Comparison of ENCODE assay signal across 8 cellular contexts in the genomic region with DNA sequence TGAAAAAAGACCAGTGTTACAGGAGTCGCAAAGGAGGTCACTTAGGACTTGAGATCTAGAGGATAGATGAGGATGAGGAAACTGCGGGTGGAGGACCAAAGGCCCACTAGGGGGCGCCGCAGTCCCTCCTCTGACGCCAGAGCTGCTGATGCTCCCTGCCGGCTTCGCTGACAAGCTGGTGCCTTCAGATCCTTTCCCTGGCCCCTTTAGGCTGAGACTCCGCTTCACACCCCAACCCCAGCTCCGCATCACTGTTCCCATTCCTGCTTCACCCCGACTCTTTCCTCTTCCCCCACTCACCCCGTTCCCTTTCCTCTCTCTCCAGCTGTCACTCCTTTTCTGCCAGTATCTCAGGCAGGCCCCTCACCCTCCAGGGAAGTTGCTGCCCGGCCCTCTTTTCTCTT. TPM values are rescaled to one million over a fixed set of nuclear protein-coding genes. Genes with fewer than 3 reads are reported as not detected.
DNase-seq lines count a peak whose midpoint lies in the region; ATAC-seq, FAIRE-seq and TF ChIP-seq lines count a peak whose summit lies in the region.

No MANE protein-coding gene starts in this region.

- H3K4me1 ChIP-seq in breast epithelium (peaks cover 0 to 2% of the 10 kb centered on the region in 2 donors), kidney (ENCODE audit: control insufficient read depth in 1 of 2, insufficient read depth in 1 of 2, low read depth in 1 of 2, low read length in 2 of 2) (peaks cover 0 to 6% of the 10 kb centered on the region in 2 donors)

- H3K9me3 ChIP-seq in breast epithelium (no peaks in the 10 kb centered on the region), kidney (ENCODE audit: control insufficient read depth in 1 of 2, low read length in 2 of 2) (no peaks in the 10 kb centered on the region)

- ATAC-seq in activated CD4-positive, CD25-positive, alpha-beta regulatory T cell treated with anti-CD3 and anti-CD28 coated beads, Interleukin-2, amount 50 U/mL, for 24 hours = peak; percentile 58 to 71
- no peak for ATAC-seq in HG03439 (IDR thresholded peaks at IDR 0.05; ENCODE audit: unreplicated experiment)

- DNase-seq in AG09309 (ENCODE audit: low read depth) (no peak), H7 (peak; percentile 97), NCI-H345 treated with DMSO at 0.1 percent for 48 hours (lab: John Stamatoyannopoulos, UW; ENCODE audit: unreplicated experiment) (peak; percentile 23), breast epithelium (ENCODE audit: low spot score in 2 of 2) (peak; percentile 49 to 74), kidney (peak; percentile 82)
- peak; percentile 50 to 68 (median 66) for DNase-seq in stimulated activated CD4-positive, alpha-beta T cell treated with anti-CD3 and anti-CD28 coated beads, Interleukin-1b, Interleukin-23, amount 100 ng/mL, for 24 hours (ENCODE audit: low read depth in 4 of 4, low spot score in 1 of 4)

- intact Hi-C loops in breast epithelium (cut with DNase I; ENCODE audit: low total_unique reads) (no loop called here), kidney (cut with DNase I) (no loop called here)

- TF ChIP-seq POLR2A in breast epithelium (IDR thresholded peaks at IDR 0.05) = no peak

- H3K4me3 ChIP-seq in AG09309 (ENCODE audit: control insufficient read depth, low read depth, low read length) = no peak overlapping the region
- H3K4me3 ChIP-seq in H7 (ENCODE audit: insufficient read depth, low read depth, low read length) = no peak overlapping the region
- no peak overlapping the region for H3K4me3 ChIP-seq in breast epithelium
- no peak overlapping the region for H3K4me3 ChIP-seq in kidney (ENCODE audit: low read length in 2 of 2)

- FAIRE-seq in kidney (lab: Jason Lieb, UNC) = no peak

- H3K27ac ChIP-seq in breast epithelium (no peak overlapping the region), kidney (ENCODE audit: low read depth in 2 of 2, low read length in 2 of 2) (no peak overlapping the region)

- no peak overlapping the region for H3K9ac ChIP-seq in kidney (ENCODE audit: low read length in 2 of 2)

- TF ChIP-seq CTCF in AG09309 (IDR thresholded peaks at IDR 0.05; ENCODE audit: control insufficient read depth, insufficient read depth, low read depth, low read length, missing control alignments) = peak; percentile 93
- peak; percentile 41 to 62 (median 53) for TF ChIP-seq CTCF in breast epithelium (IDR thresholded peaks at IDR 0.05)
- TF ChIP-seq CTCF in kidney (IDR thresholded peaks at IDR 0.05; ENCODE audit: borderline replicate concordance, extremely low read depth, insufficient read depth) = peak; percentile 57

- H3K27me3 ChIP-seq in H7 (ENCODE audit: control insufficient read depth, insufficient read depth, low read length) (peaks cover 49% of the 10 kb centered on the region), breast epithelium (peaks cover 0 to 13% of the 10 kb centered on the region in 2 donors)

- 0 out of 2 replicates have a peak, but pooled peaks cover 1% of the 10 kb centered on the region for H3K36me3 ChIP-seq in H7 (replicated peaks; ENCODE audit: control insufficient read depth, insufficient read depth, low read length)
- no peaks in the 10 kb centered on the region for H3K36me3 ChIP-seq in breast epithelium
- H3K36me3 ChIP-seq in kidney (ENCODE audit: control insufficient read depth in 1 of 2, insufficient read depth in 2 of 2, low read length in 2 of 2) = peaks cover 0 to 8% of the 10 kb centered on the region in 2 donors

RNA-seq across cellular contexts. Expression of a gene that starts 4.3 kb away (rescaled TPM):
- total RNA-seq in H7 (2014; rRNA removed; shearing (Covaris generic)) = 0.07 TPM in 1 of 2 replicates, not detected in the other
- total RNA-seq in breast epithelium = not detected
- not detected for total RNA-seq in kidney
- 0.09 TPM for polyA plus RNA-seq in kidney (ENCODE audit: insufficient read depth, low read depth, low replicate concordance)

RNA-seq across cellular contexts. Expression of a gene that starts 12.7 kb away (rescaled TPM):
- 89.5 and 92.6 TPM in 2 replicates for total RNA-seq in H7 (2014; rRNA removed; shearing (Covaris generic))
- total RNA-seq in breast epithelium (10 to 100 TPM; 21.0 to 35.7 (median 24.5) TPM), kidney (40.9 TPM)
- polyA plus RNA-seq in kidney (ENCODE audit: insufficient read depth, low read depth, low replicate concordance) = 47.0 TPM

RNA-seq across cellular contexts. Expression of a gene that starts 15.7 kb away (rescaled TPM):
- total RNA-seq in H7 (2014; rRNA removed; shearing (Covaris generic)) = 0.07 TPM in 1 of 2 replicates, not detected in the other
- total RNA-seq in breast epithelium (under 1 TPM in 1 of 3 donors, not detected in 2; 0.15 TPM), kidney (4.9 TPM)
- 57.6 TPM for polyA plus RNA-seq in kidney (ENCODE audit: insufficient read depth, low read depth, low replicate concordance)

RNA-seq across cellular contexts. Expression of a gene that starts 29.9 kb away (rescaled TPM):
- 14.5 and 25.0 TPM in 2 replicates for total RNA-seq in H7 (2014; rRNA removed; shearing (Covaris generic))
- total RNA-seq in breast epithelium (100 to 1,000 TPM in 1 of 3 donors, 1 to 10 TPM in 2; 3.9 to 229 (median 6.4) TPM), kidney (4.1 TPM)
- polyA plus RNA-seq in kidney (ENCODE audit: insufficient read depth, low read depth, low replicate concordance) = 5.5 TPM

RNA-seq across cellular contexts. Expression of a gene that starts 53.9 kb away (rescaled TPM):
- 2.6 and 3.0 TPM in 2 replicates for total RNA-seq in H7 (2014; rRNA removed; shearing (Covaris generic))
- 1 to 10 TPM; 4.9 to 8.2 (median 5.1) TPM for total RNA-seq in breast epithelium
- 8.5 TPM for total RNA-seq in kidney
- 3.3 TPM for polyA plus RNA-seq in kidney (ENCODE audit: insufficient read depth, low read depth, low replicate concordance)
